In genomic region chr11:34224434-34224966, GRCh38 we compare ENCODE assay signal across 27 cellular contexts.
"Had no signal": no experiment of that assay in that cellular context is flagged by ENCODE, and none has a peak within 500 bp of the region (broad histone marks: within the 10 kb centered on the region; RNA-seq: fewer than 3 reads in every experiment).

No MANE protein-coding gene starts in this region.

- H3K36me3 ChIP-seq: esophagus muscularis mucosa, gastroesophageal sphincter, heart left ventricle, left lung, neural progenitor cell, prostate gland, right atrium auricular region, sigmoid colon, spleen, stomach, thyroid gland, vagina had no signal

- H3K9me3 ChIP-seq: esophagus muscularis mucosa, gastroesophageal sphincter, heart left ventricle, left lung, prostate gland, right atrium auricular region, sigmoid colon, spleen, stomach, thyroid gland, vagina had no signal

- H3K27me3 ChIP-seq: esophagus muscularis mucosa, gastroesophageal sphincter, heart left ventricle, hepatocyte, left lung, neural progenitor cell, right atrium auricular region, sigmoid colon, spleen, stomach, thyroid gland, vagina had no signal

- H3K27ac Mint-ChIP-seq: dendritic cell treated with granulocyte-macrophage colony-stimulating factor and Interleukin-4, amounts not matched to agents 40 ng/mL and 50 ng/mL, for 4 days; endodermal cell; mesothelial cell of epicardium; neural progenitor cell had no signal

- H3K4me3 Mint-ChIP-seq: dendritic cell treated with granulocyte-macrophage colony-stimulating factor and Interleukin-4, amounts not matched to agents 40 ng/mL and 50 ng/mL, for 4 days; endodermal cell; mesothelial cell of epicardium; naive thymus-derived CD4-positive, alpha-beta T cell; nephron; neural progenitor cell had no signal

- H3K9ac ChIP-seq: neural progenitor cell, parathyroid adenoma had no signal

- H2AFZ ChIP-seq: hepatocyte, neural progenitor cell, parathyroid adenoma had no signal

- H3K27ac ChIP-seq: esophagus muscularis mucosa, foreskin keratinocyte, gastroesophageal sphincter, left lung, neural progenitor cell, parathyroid adenoma, prostate gland, spleen, stomach, thyroid gland, vagina had no signal

- H3K4me1 ChIP-seq: foreskin keratinocyte, left lung, parathyroid adenoma, prostate gland, spleen had no signal

- FAIRE-seq: endothelial cell of umbilical vein, kidney had no signal

- ATAC-seq: foreskin keratinocyte; gastroesophageal sphincter; naive thymus-derived CD4-positive, alpha-beta T cell had no signal

- H3K36me3 Mint-ChIP-seq: mesothelial cell of epicardium; naive thymus-derived CD4-positive, alpha-beta T cell; neural progenitor cell had no signal

- H3K4me2 ChIP-seq: neural progenitor cell had no signal

- H3K9me3 Mint-ChIP-seq: dendritic cell treated with granulocyte-macrophage colony-stimulating factor and Interleukin-4, amounts not matched to agents 40 ng/mL and 50 ng/mL, for 4 days; endodermal cell; naive thymus-derived CD4-positive, alpha-beta T cell; nephron had no signal

- H3K27me3 Mint-ChIP-seq: dendritic cell treated with granulocyte-macrophage colony-stimulating factor and Interleukin-4, amounts not matched to agents 40 ng/mL and 50 ng/mL, for 4 days had no signal

- H3K4me3 ChIP-seq: esophagus muscularis mucosa, gastroesophageal sphincter, heart left ventricle, hepatocyte, left lung, neural progenitor cell, prostate gland, right atrium auricular region, sigmoid colon, spleen, stomach, thyroid gland, vagina had no signal

- DNase-seq: effector CD8-positive, alpha-beta T cell; endodermal cell; foreskin keratinocyte; heart left ventricle; kidney; left lung; mesenchymal stem cell; naive thymus-derived CD4-positive, alpha-beta T cell; sigmoid colon; spleen; stimulated activated CD4-positive, alpha-beta T cell treated with anti-CD3 and anti-CD28 coated beads, Interleukin-4, amount 100 ng/mL, for 4 hours; stimulated activated naive CD4-positive, alpha-beta T cell; stomach; thyroid gland; trophoblast cell had no signal

- H3K79me2 ChIP-seq: parathyroid adenoma had no signal

- H3K4me1 Mint-ChIP-seq: naive thymus-derived CD4-positive, alpha-beta T cell had no signal
